Comparison of ENCODE assay signal across 10 cellular contexts in the genomic region with DNA sequence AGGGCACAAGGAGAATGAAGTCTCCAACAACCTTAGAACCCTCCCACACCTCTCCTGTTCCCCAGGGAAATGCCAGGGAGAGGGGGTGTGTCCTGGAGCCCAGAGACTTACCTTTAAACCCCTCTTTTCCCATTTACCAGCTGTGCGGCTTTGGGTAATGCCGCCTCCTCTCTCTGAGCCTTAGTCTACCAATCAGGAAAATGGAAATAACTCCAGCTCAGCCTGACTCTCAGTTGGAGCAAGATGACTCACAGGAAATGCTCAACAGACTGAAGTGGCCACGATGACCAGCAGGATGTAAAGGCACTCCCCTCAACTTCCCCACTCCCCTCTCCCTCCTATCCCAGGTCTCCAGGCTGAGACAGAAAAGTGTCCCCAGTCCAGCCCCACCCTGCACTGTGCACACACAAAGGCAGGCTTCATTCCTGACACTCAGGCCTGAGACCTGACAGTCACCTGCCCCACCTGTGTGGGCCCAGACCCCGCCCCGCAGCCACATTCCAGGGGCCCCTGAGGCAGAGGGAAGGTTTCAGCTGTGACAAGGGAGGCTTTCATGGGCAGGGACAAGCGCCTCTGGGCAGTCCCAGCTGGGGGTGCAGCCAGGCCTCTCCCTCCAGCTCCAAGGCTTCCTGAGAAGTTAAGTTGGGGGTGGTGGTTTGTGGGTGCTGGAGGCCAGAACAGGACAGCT. TPM values are rescaled to one million over a fixed set of nuclear protein-coding genes. Genes with fewer than 3 reads are reported as not detected.
DNase-seq lines count a peak whose midpoint lies in the region; ATAC-seq, FAIRE-seq and TF ChIP-seq lines count a peak whose summit lies in the region.
"Had no signal": no experiment of that assay in that cellular context is flagged by ENCODE, and none has a peak within 500 bp of the region (broad histone marks: within the 10 kb centered on the region; RNA-seq: fewer than 3 reads in every experiment).

No MANE protein-coding gene starts in this region.

- POLR2A ChIA-PET in A673 (lab: Charles Lee; ENCODE audit: low non-redundant PET) (no interaction called here), K562 (lab: Yijun Ruan, JAX) (interaction anchor here (0.6 to 1.5 kb wide), 6 partner anchors 9 to 169 kb away, joined by 3 to 7 read pairs (median 3); no protein-coding TSS in a partner anchor)

- H4K20me1 ChIP-seq in K562 (replicated peaks; ENCODE audit: control insufficient read depth, insufficient read depth, low read length), result no peaks in the 10 kb centered on the region

- TF ChIP-seq EP300 in K562 (IDR thresholded peaks at IDR 0.05; ENCODE audit: low read length), result peak; percentile 66; the same call in 1 of the 2 replicates

- 42% methylated on average over 6 of the region's 6 CpGs for WGBS in K562 (ENCODE audit: insufficient coverage, low coverage, missing lambda C conversion rate)

- no peak overlapping the region for H2AFZ ChIP-seq in K562 (ENCODE audit: low read depth, low read length)

- no peaks in the 10 kb centered on the region for H3K9me3 ChIP-seq in A673 (ENCODE audit: low read depth, low read length, poor library complexity, severe bottlenecking)
- no peaks in the 10 kb centered on the region for H3K9me3 ChIP-seq in K562 (replicated peaks; ENCODE audit: control insufficient read depth, insufficient read depth, low read depth, low read length)

- no peaks in the 10 kb centered on the region for H3K9me1 ChIP-seq in K562 (ENCODE audit: control insufficient read depth, insufficient read depth, low read length)

- peak; percentile 4 for DNase-seq in A673 (ENCODE audit: low spot score)
- DNase-seq in HS-27A (ENCODE audit: low read depth), result peak; percentile 33
- DNase-seq in K562 (ENCODE audit: extremely low read depth in 1 of 4, low spot score in 3 of 4), result peak; percentile 33 to 81 (median 53)
- DNase-seq in left lobe of liver (ENCODE audit: low spot score), result no peak
- DNase-seq in activated effector memory CD4-positive, alpha-beta T cell treated with Interleukin-2 at 50 U/mL for 16 hours, result no peak
- no peak for DNase-seq in stimulated activated CD4-positive, alpha-beta T cell treated with anti-CD3 and anti-CD28 coated beads, Interleukin-2, amount 100 ng/mL, for 24 hours
- DNase-seq in putamen (ENCODE audit: low spot score), result no peak
- DNase-seq in SHP77 (lab: John Stamatoyannopoulos, UW), result no peak
- DNase-seq: NCI-H1048 had no signal

- CTCF ChIA-PET in A673 (lab: Charles Lee), result no interaction called here
- CTCF ChIA-PET in K562 (lab: Yijun Ruan, JAX; ENCODE audit: low intra/inter-chr PET ratio), result no interaction called here

- H3K79me2 ChIP-seq in K562 (ENCODE audit: control insufficient read depth, insufficient read depth, low read length), result peaks cover 10% of the 10 kb centered on the region

- peak overlapping the region; percentile 24 to 80; a peak in 3 of 4 replicates for H3K9ac ChIP-seq in K562 (ENCODE audit: insufficient read depth in 1 of 2, low read depth in 2 of 2, low read length in 2 of 2)

- no peaks in the 10 kb centered on the region for H3K36me3 ChIP-seq in A673 (ENCODE audit: insufficient read depth, low read length, poor library complexity, severe bottlenecking)
- peaks cover 31% of the 10 kb centered on the region; the same call in 1 of the 3 replicates for H3K36me3 ChIP-seq in K562 (ENCODE audit: control insufficient read depth, insufficient read depth, low read length)

- peak; percentile 99 for FAIRE-seq in K562 (lab: Jason Lieb, UNC)

- intact Hi-C loops in A673 (cut with micrococcal nuclease; ENCODE audit: unreplicated experiment) (no loop called here), K562 (cut with micrococcal nuclease) (no loop called here)

- H3K4me1 ChIP-seq in A673 (ENCODE audit: insufficient read depth, low read length, poor library complexity, severe bottlenecking) (no peaks in the 10 kb centered on the region), K562 (replicated peaks in 1 of 2; ENCODE audit: control insufficient read depth in 2 of 2, insufficient read depth in 2 of 2, low read length in 2 of 2) (peaks cover 38 to 69% of the 10 kb centered on the region in 2 experiments)

- no peak for TF ChIP-seq RAD21 in K562 (CRISPR knock-in tag; conservative IDR thresholded peaks at IDR 0.05 in 1 of 2, IDR thresholded peaks at IDR 0.05 in 1 of 2)

- no peak overlapping the region for H3K27ac ChIP-seq in A673 (ENCODE audit: low read depth, low read length, poor library complexity, severe bottlenecking)
- peak overlapping the region; percentile 70 for H3K27ac ChIP-seq in K562 (ENCODE audit: extremely low read depth, low read depth, low read length)

- in situ Hi-C loops in K562 (cut with MboI), result no loop called here

- no peak for TF ChIP-seq POLR2A in K562 (conservative IDR thresholded peaks at IDR 0.05)

- no peak for TF ChIP-seq CTCF in A673 (conservative IDR thresholded peaks at IDR 0.05; ENCODE audit: low read depth, low read length)
- TF ChIP-seq CTCF in K562 (IDR thresholded peaks at IDR 0.05 in 2 of 3, conservative IDR thresholded peaks at IDR 0.05 in 1 of 3; ENCODE audit: insufficient read depth in 2 of 3, low read depth in 1 of 3, low read length in 3 of 3), result 0 out of 6 replicates have a peak, but pooled peaks of 1 of the 3 experiments have one; percentile 11

- H3K4me2 ChIP-seq in K562 (ENCODE audit: insufficient read depth, low read length), result peak overlapping the region; percentile 19

- no TSS peak for BruUV-seq in A673 (replicated peaks; lab: Mats Ljungman, UMichigan)
- no TSS peak for BruUV-seq in K562 (replicated peaks; lab: Mats Ljungman, UMichigan)

- peak; percentile 79 for ATAC-seq in K562
- ATAC-seq in left lobe of liver, result peak; percentile 18

- H3K27me3 ChIP-seq in A673 (replicated peaks; ENCODE audit: insufficient read depth, low read depth, low read length, poor library complexity), result no peaks in the 10 kb centered on the region
- H3K27me3 ChIP-seq in K562 (ENCODE audit: control insufficient read depth in 2 of 2, insufficient read depth in 2 of 2, low read length in 2 of 2), result no peaks in the 10 kb centered on the region

- H3K4me3 ChIP-seq in A673 (ENCODE audit: low read depth, low read length, poor library complexity, severe bottlenecking) (no peak overlapping the region), K562 (no peak overlapping the region)

RNA-seq across cellular contexts. Expression of gene KRT15, which starts 3.0 kb away (rescaled TPM):
- total RNA-seq in A673 (2021) (not detected in 2 replicates), K562 (2014; rRNA removed) (0.37 and 2.4 TPM in 2 replicates), K562 (2014; rRNA removed; fragmentation: Illumina TruSeq; extraction: Trizol) (0.44 and 0.89 TPM in 2 replicates), K562 (2015; rRNA removed; fragmentation: Illumina TruSeq; extraction: Trizol) (0.29 and 0.68 TPM in 2 replicates), K562 (2021) (0.34 and 0.95 TPM in 2 replicates), left lobe of liver (0.15 TPM)
- 2.1 and 4.1 TPM in 2 replicates for total RNA-seq in K562 (2011; cell fraction: chromatin; rRNA removed; ENCODE audit: low replicate concordance)
- 1.6 and 2.8 TPM in 2 replicates for total RNA-seq in K562 (2011; cell fraction: nucleolus; rRNA removed)
- total RNA-seq in K562 (2011; cell fraction: nucleoplasm; rRNA removed), result 1.2 and 3.0 TPM in 2 replicates
- polyA plus RNA-seq in K562 (2011; rRNA removed) (2.1 and 4.4 TPM in 2 replicates), K562 (2014; fragmentation: Illumina TruSeq; extraction: Trizol) (0.49 and 1.1 TPM in 2 replicates), K562 (2014; fragmentation: Nextera tagmentation; extraction: Ambion mirVana) (under 1 TPM; 0.28 to 0.60 TPM), K562 (2014; rRNA removed) (0.56 and 2.0 TPM in 2 replicates)
- polyA plus RNA-seq in K562 (2011; cell fraction: cytosol; rRNA removed), result 1.7 and 2.4 TPM in 2 replicates
- 1.9 and 8.5 TPM in 2 replicates for polyA plus RNA-seq in K562 (2011; cell fraction: nucleus; rRNA removed)
- 1.1 and 1.4 TPM in 2 replicates for polyA plus RNA-seq in K562 (2012)
- polyA minus RNA-seq in K562 (2011; rRNA and poly(A)+ RNA removed), result 0.39 and 1.2 TPM in 2 replicates
- not detected in 2 replicates for polyA minus RNA-seq in K562 (2011; cell fraction: cytosol; rRNA and poly(A)+ RNA removed)
- polyA minus RNA-seq in K562 (2011; cell fraction: nucleus; rRNA and poly(A)+ RNA removed), result 0.67 and 1.1 TPM in 2 replicates
- total RNA-seq: skeletal muscle tissue had no signal

RNA-seq across cellular contexts. Expression of gene KRT19, which starts 6.4 kb away (rescaled TPM):
- total RNA-seq in A673 (2021) (0.34 and 0.74 TPM in 2 replicates), K562 (2014; rRNA removed) (120 and 137 TPM in 2 replicates), K562 (2014; rRNA removed; fragmentation: Illumina TruSeq; extraction: Trizol) (25.8 and 41.2 TPM in 2 replicates), K562 (2015; rRNA removed; fragmentation: Illumina TruSeq; extraction: Trizol) (91.7 and 92.6 TPM in 2 replicates), K562 (2021) (151 TPM in 2 replicates), left lobe of liver (5.7 TPM)
- total RNA-seq in K562 (2011; cell fraction: chromatin; rRNA removed; ENCODE audit: low replicate concordance), result 25.0 and 82.2 TPM in 2 replicates
- 61.2 and 82.9 TPM in 2 replicates for total RNA-seq in K562 (2011; cell fraction: nucleolus; rRNA removed)
- 39.3 and 39.4 TPM in 2 replicates for total RNA-seq in K562 (2011; cell fraction: nucleoplasm; rRNA removed)
- polyA plus RNA-seq in K562 (2011; rRNA removed) (96.3 and 121 TPM in 2 replicates), K562 (2014; fragmentation: Illumina TruSeq; extraction: Trizol) (66.5 and 76.7 TPM in 2 replicates), K562 (2014; fragmentation: Nextera tagmentation; extraction: Ambion mirVana) (10 to 100 TPM; 18.5 to 21.5 TPM), K562 (2014; rRNA removed) (80.2 and 104 TPM in 2 replicates)
- polyA plus RNA-seq in K562 (2011; cell fraction: cytosol; rRNA removed), result 119 and 275 TPM in 2 replicates
- 88.5 and 137 TPM in 2 replicates for polyA plus RNA-seq in K562 (2011; cell fraction: nucleus; rRNA removed)
- 152 and 175 TPM in 2 replicates for polyA plus RNA-seq in K562 (2012)
- 67.1 and 116 TPM in 2 replicates for polyA minus RNA-seq in K562 (2011; rRNA and poly(A)+ RNA removed)
- polyA minus RNA-seq in K562 (2011; cell fraction: cytosol; rRNA and poly(A)+ RNA removed), result 126 and 127 TPM in 2 replicates
- 31.4 and 35.8 TPM in 2 replicates for polyA minus RNA-seq in K562 (2011; cell fraction: nucleus; rRNA and poly(A)+ RNA removed)
- total RNA-seq: skeletal muscle tissue had no signal

RNA-seq across cellular contexts. Expression of gene KRT13, which starts 16.3 kb away (rescaled TPM):
- total RNA-seq in A673 (2021), result not detected in 2 replicates
- total RNA-seq in K562 (2011; cell fraction: chromatin; rRNA removed; ENCODE audit: low replicate concordance), result 0.21 and 0.76 TPM in 2 replicates
- total RNA-seq in K562 (2011; cell fraction: nucleolus; rRNA removed), result not detected in 2 replicates
- total RNA-seq in K562 (2011; cell fraction: nucleoplasm; rRNA removed), result not detected in 2 replicates
- 1.1 TPM in 1 of 2 replicates, not detected in the other for total RNA-seq in K562 (2014; rRNA removed)
- total RNA-seq in K562 (2014; rRNA removed; fragmentation: Illumina TruSeq; extraction: Trizol), result not detected in 2 replicates
- total RNA-seq in K562 (2015; rRNA removed; fragmentation: Illumina TruSeq; extraction: Trizol), result 0.11 TPM in 1 of 2 replicates, not detected in the other
- total RNA-seq in K562 (2021), result 0.22 TPM in 1 of 2 replicates, not detected in the other
- 0.16 and 0.26 TPM in 2 replicates for polyA plus RNA-seq in K562 (2011; rRNA removed)
- polyA plus RNA-seq in K562 (2011; cell fraction: cytosol; rRNA removed), result 0.48 and 0.58 TPM in 2 replicates
- polyA plus RNA-seq in K562 (2011; cell fraction: nucleus; rRNA removed), result 0.93 and 3.3 TPM in 2 replicates
- 0.17 and 0.36 TPM in 2 replicates for polyA plus RNA-seq in K562 (2012)
- polyA plus RNA-seq in K562 (2014; fragmentation: Illumina TruSeq; extraction: Trizol), result 0.30 TPM in 1 of 2 replicates, not detected in the other
- polyA plus RNA-seq in K562 (2014; fragmentation: Nextera tagmentation; extraction: Ambion mirVana), result under 1 TPM in 1 of 2 experiments, not detected in 1; 0.13 TPM
- polyA plus RNA-seq in K562 (2014; rRNA removed), result 0.28 TPM in 1 of 2 replicates, not detected in the other
- polyA minus RNA-seq in K562 (2011; rRNA and poly(A)+ RNA removed), result 0.15 and 0.28 TPM in 2 replicates
- not detected in 2 replicates for polyA minus RNA-seq in K562 (2011; cell fraction: cytosol; rRNA and poly(A)+ RNA removed)
- polyA minus RNA-seq in K562 (2011; cell fraction: nucleus; rRNA and poly(A)+ RNA removed), result 0.22 and 0.54 TPM in 2 replicates
- total RNA-seq in left lobe of liver, result not detected
- total RNA-seq: skeletal muscle tissue had no signal

RNA-seq across cellular contexts. Expression of gene KRT36, which starts 32.0 kb away (rescaled TPM):
- total RNA-seq in A673 (2021), result not detected in 2 replicates
- not detected in 2 replicates for total RNA-seq in K562 (2011; cell fraction: chromatin; rRNA removed; ENCODE audit: low replicate concordance)
- total RNA-seq in K562 (2011; cell fraction: nucleolus; rRNA removed), result not detected in 2 replicates
- not detected in 2 replicates for total RNA-seq in K562 (2011; cell fraction: nucleoplasm; rRNA removed)
- total RNA-seq in K562 (2014; rRNA removed), result not detected in 2 replicates
- not detected in 2 replicates for total RNA-seq in K562 (2014; rRNA removed; fragmentation: Illumina TruSeq; extraction: Trizol)
- not detected in 2 replicates for total RNA-seq in K562 (2015; rRNA removed; fragmentation: Illumina TruSeq; extraction: Trizol)
- not detected in 2 replicates for total RNA-seq in K562 (2021)
- 0.04 TPM in 2 replicates for polyA plus RNA-seq in K562 (2011; rRNA removed)
- polyA plus RNA-seq in K562 (2011; cell fraction: cytosol; rRNA removed), result 0.03 and 0.06 TPM in 2 replicates
- 0.20 TPM in 1 of 2 replicates, not detected in the other for polyA plus RNA-seq in K562 (2011; cell fraction: nucleus; rRNA removed)
- not detected in 2 replicates for polyA plus RNA-seq in K562 (2012)
- not detected in 2 replicates for polyA plus RNA-seq in K562 (2014; fragmentation: Illumina TruSeq; extraction: Trizol)
- polyA plus RNA-seq in K562 (2014; fragmentation: Nextera tagmentation; extraction: Ambion mirVana), result not detected
- not detected in 2 replicates for polyA plus RNA-seq in K562 (2014; rRNA removed)
- not detected in 2 replicates for polyA minus RNA-seq in K562 (2011; rRNA and poly(A)+ RNA removed)
- not detected in 2 replicates for polyA minus RNA-seq in K562 (2011; cell fraction: cytosol; rRNA and poly(A)+ RNA removed)
- polyA minus RNA-seq in K562 (2011; cell fraction: nucleus; rRNA and poly(A)+ RNA removed), result not detected in 2 replicates
- not detected for total RNA-seq in left lobe of liver
- total RNA-seq: skeletal muscle tissue had no signal

RNA-seq across cellular contexts. Expression of gene KRT35, which starts 40.8 kb away (rescaled TPM):
- total RNA-seq in A673 (2021) (not detected in 2 replicates), K562 (2014; rRNA removed) (not detected in 2 replicates), K562 (2014; rRNA removed; fragmentation: Illumina TruSeq; extraction: Trizol) (not detected in 2 replicates), K562 (2015; rRNA removed; fragmentation: Illumina TruSeq; extraction: Trizol) (not detected in 2 replicates), K562 (2021) (not detected in 2 replicates), left lobe of liver (not detected)
- not detected in 2 replicates for total RNA-seq in K562 (2011; cell fraction: chromatin; rRNA removed; ENCODE audit: low replicate concordance)
- not detected in 2 replicates for total RNA-seq in K562 (2011; cell fraction: nucleolus; rRNA removed)
- total RNA-seq in K562 (2011; cell fraction: nucleoplasm; rRNA removed), result not detected in 2 replicates
- polyA plus RNA-seq in K562 (2011; rRNA removed) (not detected in 2 replicates), K562 (2014; fragmentation: Illumina TruSeq; extraction: Trizol) (not detected in 2 replicates), K562 (2014; fragmentation: Nextera tagmentation; extraction: Ambion mirVana) (not detected), K562 (2014; rRNA removed) (not detected in 2 replicates)
- not detected in 2 replicates for polyA plus RNA-seq in K562 (2011; cell fraction: cytosol; rRNA removed)
- polyA plus RNA-seq in K562 (2011; cell fraction: nucleus; rRNA removed), result not detected in 2 replicates
- polyA plus RNA-seq in K562 (2012), result not detected in 2 replicates
- not detected in 2 replicates for polyA minus RNA-seq in K562 (2011; rRNA and poly(A)+ RNA removed)
- polyA minus RNA-seq in K562 (2011; cell fraction: cytosol; rRNA and poly(A)+ RNA removed), result not detected in 2 replicates
- polyA minus RNA-seq in K562 (2011; cell fraction: nucleus; rRNA and poly(A)+ RNA removed), result not detected in 2 replicates
- total RNA-seq: skeletal muscle tissue had no signal

Comparison
In these comparisons a context has a peak if more than half of its experiments do, and no peak if none do; other contexts are left out.
1. DNase-seq: peak in A673 (single experiment), HS-27A (single experiment) and K562 (4 of 4); none in left lobe of liver (single experiment), activated effector memory CD4-positive, alpha-beta T cell treated with Interleukin-2 at 50 U/mL for 16 hours (single experiment), stimulated activated CD4-positive, alpha-beta T cell treated with anti-CD3 and anti-CD28 coated beads, Interleukin-2, amount 100 ng/mL, for 24 hours (0 of 2), putamen (single experiment) and SHP77 (0 of 2).